ENCODE assay signal across 10 cellular contexts in genomic region chr20:41143354-41143753, GRCh38. TPM values are rescaled to one million over a fixed set of nuclear protein-coding genes. Genes with fewer than 3 reads are reported as not detected.
DNase-seq lines count a peak whose midpoint lies in the region; ATAC-seq and TF ChIP-seq lines count a peak whose summit lies in the region.
"Had no signal": no experiment of that assay in that cellular context is flagged by ENCODE, and none has a peak within 500 bp of the region (broad histone marks: within the 10 kb centered on the region; RNA-seq: fewer than 3 reads in every experiment).

No MANE protein-coding gene starts in this region.

- H3K4me1 Mint-ChIP-seq in activated naive CD8-positive, alpha-beta T cell treated with anti-CD3 and anti-CD28 coated beads for 36 hours = peaks cover 85% of the 10 kb centered on the region
- H3K4me1 Mint-ChIP-seq in natural killer cell = peaks cover 97 to 100% of the 10 kb centered on the region in 2 donors

- no peaks in the 10 kb centered on the region for H3K9me3 ChIP-seq in right atrium auricular region

- no peak for ATAC-seq in natural killer cell

- peaks cover 78% of the 10 kb centered on the region for H3K36me3 Mint-ChIP-seq in activated naive CD8-positive, alpha-beta T cell treated with anti-CD3 and anti-CD28 coated beads for 36 hours
- H3K36me3 Mint-ChIP-seq in natural killer cell = no peaks in the 10 kb centered on the region

- peaks cover 0 to 99% of the 10 kb centered on the region in 2 donors for H3K4me1 ChIP-seq in right atrium auricular region

- peak overlapping the region; percentile 85 for H3K4me3 Mint-ChIP-seq in activated naive CD8-positive, alpha-beta T cell treated with anti-CD3 and anti-CD28 coated beads for 36 hours
- H3K4me3 Mint-ChIP-seq in natural killer cell = peak overlapping the region; percentile 86
- H3K4me3 Mint-ChIP-seq: nephron had no signal

- no peak for TF ChIP-seq CTCF in right atrium auricular region (IDR thresholded peaks at IDR 0.05)
- TF ChIP-seq CTCF in natural killer cell (IDR thresholded peaks at IDR 0.05) = no peak

- no peaks in the 10 kb centered on the region for H3K9me3 Mint-ChIP-seq in activated naive CD8-positive, alpha-beta T cell treated with anti-CD3 and anti-CD28 coated beads for 36 hours
- no peaks in the 10 kb centered on the region for H3K9me3 Mint-ChIP-seq in natural killer cell
- H3K9me3 Mint-ChIP-seq: nephron had no signal

- intact Hi-C loops in cardiac septum (cut with DNase I) = loop anchor here (10.0 kb wide), 1 partner anchor 551 kb away; no protein-coding TSS in a partner anchor
- intact Hi-C loops in natural killer cell (cut with micrococcal nuclease) = loop anchor here (2.0 kb wide), 1 partner anchor 13 kb away; no protein-coding TSS in a partner anchor

- peak overlapping the region; percentile 75 to 94 for H3K27ac ChIP-seq in right atrium auricular region
- H3K27ac ChIP-seq: HL-60 had no signal

- H3K36me3 ChIP-seq in right atrium auricular region = no peaks in the 10 kb centered on the region

- peak overlapping the region; percentile 93 for H3K27ac Mint-ChIP-seq in activated naive CD8-positive, alpha-beta T cell treated with anti-CD3 and anti-CD28 coated beads for 36 hours
- peak overlapping the region; percentile 93 to 94 for H3K27ac Mint-ChIP-seq in natural killer cell

- no peak for DNase-seq in right atrium auricular region (ENCODE audit: low spot score)
- no peak for DNase-seq in cardiac septum (ENCODE audit: low spot score)
- no peak for DNase-seq in activated naive CD8-positive, alpha-beta T cell treated with anti-CD3 and anti-CD28 coated beads for 36 hours
- no peak for DNase-seq in natural killer cell
- DNase-seq in NCI-H69 (lab: John Stamatoyannopoulos, UW) = no peak
- DNase-seq in cerebellar nuclear complex (lab: John Stamatoyannopoulos, UW) = no peak
- DNase-seq in HuH-7.5 (ENCODE audit: low spot score) = no peak
- no peak for DNase-seq in GDM1 (lab: John Stamatoyannopoulos, UW)

- H3K4me3 ChIP-seq in right atrium auricular region = no peak overlapping the region

- H3K27me3 Mint-ChIP-seq in activated naive CD8-positive, alpha-beta T cell treated with anti-CD3 and anti-CD28 coated beads for 36 hours = no peaks in the 10 kb centered on the region
- no peaks in the 10 kb centered on the region for H3K27me3 Mint-ChIP-seq in natural killer cell (ENCODE audit: low read depth in 2 of 2)

- no peaks in the 10 kb centered on the region for H3K27me3 ChIP-seq in right atrium auricular region

RNA-seq across cellular contexts. Expression of gene PLCG1, which starts 6.0 kb away (rescaled TPM):
- total RNA-seq in right atrium auricular region = 10 to 100 TPM; 24.1 to 59.5 TPM
- 66.6 TPM for total RNA-seq in cardiac septum
- total RNA-seq in activated naive CD8-positive, alpha-beta T cell treated with anti-CD3 and anti-CD28 coated beads for 36 hours = 100 to 1,000 TPM; 156 to 162 TPM
- 100 to 1,000 TPM; 199 to 242 (median 236) TPM for total RNA-seq in natural killer cell
